1 cellular context compared by ENCODE assay signal in genomic region chr20:47533518-47534062, GRCh38.
TF ChIP-seq lines count a peak whose summit lies in the region.

No MANE protein-coding gene starts in this region.

TF ChIP-seq in HepG2, 621 proteins besides CTCF, POLR2A, EP300 and RAD21 (continued from another document):
- no peak for TF ChIP-seq GMEB2 (CRISPR knock-in tag; IDR thresholded peaks at IDR 0.05; ENCODE audit: low read depth)
- TF ChIP-seq, protein P1, sequence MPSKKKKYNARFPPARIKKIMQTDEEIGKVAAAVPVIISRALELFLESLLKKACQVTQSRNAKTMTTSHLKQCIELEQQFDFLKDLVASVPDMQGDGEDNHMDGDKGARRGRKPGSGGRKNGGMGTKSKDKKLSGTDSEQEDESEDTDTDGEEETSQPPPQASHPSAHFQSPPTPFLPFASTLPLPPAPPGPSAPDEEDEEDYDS (CRISPR knock-in tag; IDR thresholded peaks at IDR 0.05) = no peak
- no peak for TF ChIP-seq ZNF33B (CRISPR knock-in tag; IDR thresholded peaks at IDR 0.05)
- no peak for TF ChIP-seq YEATS2 (CRISPR knock-in tag; IDR thresholded peaks at IDR 0.05; ENCODE audit: borderline replicate concordance)
